In the genomic region with DNA sequence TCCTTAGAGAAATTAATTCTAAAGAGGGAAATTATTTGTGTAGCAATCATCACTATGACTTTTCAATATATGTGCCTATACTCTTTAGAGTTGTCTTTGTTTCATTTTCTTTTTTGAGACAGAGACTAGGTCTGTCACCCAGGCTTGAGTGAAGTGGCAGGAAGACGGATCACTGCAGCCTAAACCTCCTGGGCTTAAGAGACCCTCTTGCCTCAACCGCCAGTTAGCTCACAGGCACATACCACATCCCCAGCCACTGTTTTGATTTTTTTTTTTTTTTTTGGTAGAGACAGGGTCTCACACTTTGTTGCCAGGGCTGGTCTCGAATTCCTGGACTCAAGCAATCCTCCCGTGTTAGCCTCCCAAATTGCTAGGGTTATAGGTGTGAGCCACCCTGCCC, we compare ENCODE assay signal across 12 cellular contexts. TPM values are rescaled to one million over a fixed set of nuclear protein-coding genes. Genes with fewer than 3 reads are reported as not detected.
DNase-seq lines count a peak whose midpoint lies in the region; ATAC-seq and TF ChIP-seq lines count a peak whose summit lies in the region.
"Had no signal": no experiment of that assay in that cellular context is flagged by ENCODE, and none has a peak within 500 bp of the region (broad histone marks: within the 10 kb centered on the region; RNA-seq: fewer than 3 reads in every experiment).

No MANE protein-coding gene starts in this region.

- POLR2A ChIA-PET in activated B cell treated with CpG ODN at 0.5 μM for 24 hours (lab: Charles Lee), result interaction anchor here (0.7 to 2.5 kb wide), 5 partner anchors 10 to 207 kb away, joined by 4 to 9 read pairs (median 4); a partner anchor contains a TSS
- POLR2A ChIA-PET in naive thymus-derived CD8-positive, alpha-beta T cell (lab: Charles Lee), result interaction anchor here (1.4 to 2.4 kb wide), 3 partner anchors 10 to 63 kb away, joined by 6 to 11 read pairs (median 7); a partner anchor contains a TSS

- peak overlapping the region; percentile 68 for H3K4me3 Mint-ChIP-seq in activated B cell treated with CpG ODN at 0.5 μM for 24 hours
- H3K4me3 Mint-ChIP-seq in naive thymus-derived CD8-positive, alpha-beta T cell, result peak overlapping the region; percentile 49 to 88 (median 76)

- intact Hi-C loops in activated B cell treated with CpG ODN at 0.5 μM for 24 hours (cut with micrococcal nuclease) (loop anchor here (1.0 kb wide), 1 partner anchor 10 kb away; no protein-coding TSS in a partner anchor), upper lobe of right lung (cut with DNase I) (no loop called here)

- DNase-seq in GM12865 (ENCODE audit: low read depth) (peak; percentile 62), activated B cell treated with CpG ODN at 0.5 μM for 24 hours (no peak), upper lobe of right lung (no peak), cerebellar cortex (ENCODE audit: low spot score) (no peak), occipital lobe (lab: John Stamatoyannopoulos, UW) (no peak)
- peak in 9 of 10 donors; percentile 5 to 67 (median 49) for DNase-seq in naive thymus-derived CD8-positive, alpha-beta T cell
- DNase-seq: NCI-H524 treated with DMSO at 0.1 percent for 48 hours; pancreas; stimulated activated CD4-positive, alpha-beta T cell treated with anti-CD3 and anti-CD28 coated beads, Interleukin-1b, Interleukin-23, amount 100 ng/mL, for 48 hours had no signal

- CTCF ChIA-PET in activated B cell treated with CpG ODN at 0.5 μM for 24 hours (lab: Charles Lee), result no interaction called here

- H3K36me3 Mint-ChIP-seq in activated B cell treated with CpG ODN at 0.5 μM for 24 hours (ENCODE audit: low read depth), result peaks cover 54% of the 10 kb centered on the region
- H3K36me3 Mint-ChIP-seq in naive thymus-derived CD8-positive, alpha-beta T cell, result peaks cover 5 to 24% (median 8%) of the 10 kb centered on the region in 3 donors

- ATAC-seq in GM21717 (IDR thresholded peaks at IDR 0.05; ENCODE audit: unreplicated experiment) (peak; percentile 60), activated B cell treated with CpG ODN at 0.5 μM for 24 hours (ENCODE audit: low read depth) (peak; percentile 78), upper lobe of right lung (no peak)
- peak; percentile 93 to 97 for ATAC-seq in naive thymus-derived CD8-positive, alpha-beta T cell

- TF ChIP-seq CTCF in GM12865 (IDR thresholded peaks at IDR 0.05; ENCODE audit: insufficient read depth, low read depth, low read length, missing control alignments) (no peak), activated B cell treated with CpG ODN at 0.5 μM for 24 hours (IDR thresholded peaks at IDR 0.05) (no peak), upper lobe of right lung (IDR thresholded peaks at IDR 0.05) (no peak)

- no peak overlapping the region for H3K27ac Mint-ChIP-seq in activated B cell treated with CpG ODN at 0.5 μM for 24 hours
- peak overlapping the region; percentile 65 to 97 (median 91) for H3K27ac Mint-ChIP-seq in naive thymus-derived CD8-positive, alpha-beta T cell

- no peaks in the 10 kb centered on the region for H3K27me3 ChIP-seq in upper lobe of right lung
- H3K27me3 ChIP-seq: MG63, pancreas, suprapubic skin had no signal

- H3K9me3 Mint-ChIP-seq in activated B cell treated with CpG ODN at 0.5 μM for 24 hours, result no peaks in the 10 kb centered on the region
- peaks cover 0 to 2% (median 0%) of the 10 kb centered on the region in 9 donors for H3K9me3 Mint-ChIP-seq in naive thymus-derived CD8-positive, alpha-beta T cell

- H3K4me3 ChIP-seq in GM12865 (ENCODE audit: low read depth, low read length) (no peak overlapping the region; the same call in 1 of the 2 replicates), upper lobe of right lung (no peak overlapping the region)
- H3K4me3 ChIP-seq: MG63, pancreas, suprapubic skin had no signal

- H3K4me1 ChIP-seq in upper lobe of right lung, result peaks cover 31% of the 10 kb centered on the region

- peaks cover 80% of the 10 kb centered on the region for H3K4me1 Mint-ChIP-seq in activated B cell treated with CpG ODN at 0.5 μM for 24 hours
- H3K4me1 Mint-ChIP-seq in naive thymus-derived CD8-positive, alpha-beta T cell, result peaks cover 36 to 95% (median 91%) of the 10 kb centered on the region in 4 donors

- no peak overlapping the region for H3K27ac ChIP-seq in upper lobe of right lung
- H3K27ac ChIP-seq: pancreas, suprapubic skin had no signal

- H3K27me3 Mint-ChIP-seq in activated B cell treated with CpG ODN at 0.5 μM for 24 hours, result no peaks in the 10 kb centered on the region
- H3K27me3 Mint-ChIP-seq in naive thymus-derived CD8-positive, alpha-beta T cell, result no peaks in the 10 kb centered on the region

- peaks cover 5% of the 10 kb centered on the region for H3K36me3 ChIP-seq in upper lobe of right lung
- H3K36me3 ChIP-seq: pancreas, suprapubic skin had no signal

- no peaks in the 10 kb centered on the region for H3K9me3 ChIP-seq in upper lobe of right lung
- H3K9me3 ChIP-seq: MG63, pancreas, suprapubic skin had no signal

RNA-seq across cellular contexts. Expression of a gene that starts 12.4 kb away (rescaled TPM):
- total RNA-seq in activated B cell treated with CpG ODN at 0.5 μM for 24 hours (164 and 166 TPM in 2 replicates), upper lobe of right lung (191 TPM), occipital lobe (535 TPM)
- total RNA-seq in naive thymus-derived CD8-positive, alpha-beta T cell, result 100 to 1,000 TPM in 1 of 2 experiments, 10 to 100 TPM in 1; 99.2 to 113 TPM
- 100 to 1,000 TPM; 195 to 348 (median 236) TPM for polyA plus RNA-seq in naive thymus-derived CD8-positive, alpha-beta T cell

Comparison
In these comparisons a context has a peak if more than half of its experiments do, and no peak if none do; other contexts are left out.
1. DNase-seq: peak in GM12865 (single experiment) and naive thymus-derived CD8-positive, alpha-beta T cell (9 of 10); none in activated B cell treated with CpG ODN at 0.5 μM for 24 hours (single experiment), upper lobe of right lung (single experiment), cerebellar cortex (single experiment) and occipital lobe (single experiment).